Comparison of ENCODE assay signal across 12 cellular contexts in the genomic region with DNA sequence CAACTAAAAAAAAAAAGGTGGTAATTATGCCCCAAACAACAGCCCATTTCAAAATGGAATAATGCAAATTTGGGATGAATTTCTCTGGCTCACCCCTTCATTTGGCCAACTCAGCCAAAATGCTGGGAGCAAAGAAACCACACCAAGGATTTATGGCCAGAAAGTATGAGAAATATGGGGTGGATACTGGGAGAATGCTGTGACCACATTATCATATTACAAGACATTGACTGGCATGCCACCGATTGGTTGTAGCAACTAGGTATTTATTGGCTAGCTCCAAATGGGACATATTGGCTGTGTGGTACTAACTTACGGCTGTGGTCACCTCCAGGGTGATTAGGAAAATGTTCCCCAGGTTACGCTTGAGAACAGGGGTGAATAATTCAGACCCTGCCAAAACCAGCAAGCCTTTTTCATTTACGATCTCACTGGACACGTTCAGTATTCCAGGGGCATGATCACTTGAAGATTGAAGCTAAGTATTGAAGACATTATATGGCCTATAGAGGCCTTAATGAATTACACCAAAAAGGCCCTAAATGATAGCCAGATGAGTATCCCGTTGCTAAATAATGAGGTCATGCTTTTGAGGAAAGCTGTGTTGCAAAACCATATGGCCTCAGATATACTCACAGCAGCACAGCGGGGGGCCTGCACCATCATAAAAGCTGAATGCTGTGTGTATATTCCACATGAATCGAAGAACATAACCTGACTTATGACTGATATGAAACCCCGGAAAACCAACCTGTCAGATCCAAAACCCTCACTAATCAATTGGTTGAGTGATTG. TPM values are rescaled to one million over a fixed set of nuclear protein-coding genes. Genes with fewer than 3 reads are reported as not detected.
A peak's percentile ranks its signal among the peaks of the same experiment; 100 is the strongest.
DNase-seq lines count a peak whose midpoint lies in the region; TF ChIP-seq lines count a peak whose summit lies in the region.
"Had no signal": no experiment of that assay in that cellular context is flagged by ENCODE, and none has a peak within 500 bp of the region (broad histone marks: within the 10 kb centered on the region; RNA-seq: fewer than 3 reads in every experiment).

No MANE protein-coding gene starts in this region.

- H3K4me2 ChIP-seq in mesenchymal stem cell (ENCODE audit: low read length, poor library complexity, severe bottlenecking): peak overlapping the region; percentile 32
- no peak overlapping the region for H3K4me2 ChIP-seq in SK-N-SH

- H4K8ac ChIP-seq in mesenchymal stem cell (ENCODE audit: low read length): no peak overlapping the region

- H3K27ac ChIP-seq in mesenchymal stem cell (ENCODE audit: low read length, poor library complexity, severe bottlenecking) (peak overlapping the region; percentile 55), SK-N-SH (ENCODE audit: low read depth in 2 of 2, low read length in 1 of 2) (no peak overlapping the region)
- H3K27ac ChIP-seq: left ventricle myocardium inferior had no signal

- H3K36me3 ChIP-seq in adipocyte (ENCODE audit: control insufficient read depth, insufficient read depth, low read length, severe bottlenecking) (no peaks in the 10 kb centered on the region), mesenchymal stem cell (ENCODE audit: control insufficient read depth in 1 of 2, insufficient read depth in 2 of 2, low read depth in 1 of 2, low read length in 2 of 2) (no peaks in the 10 kb centered on the region), SK-N-SH (replicated peaks in 1 of 2; ENCODE audit: control insufficient read depth in 1 of 2, insufficient read depth in 2 of 2, low read length in 1 of 2) (no peaks in the 10 kb centered on the region)
- H3K36me3 ChIP-seq: left ventricle myocardium inferior had no signal

- TF ChIP-seq EP300 in SK-N-SH (IDR thresholded peaks at IDR 0.05; ENCODE audit: borderline replicate concordance in 1 of 2, low read depth in 1 of 2, low read length in 1 of 2): no peak

- no peaks in the 10 kb centered on the region for H3K79me1 ChIP-seq in mesenchymal stem cell (replicated peaks; ENCODE audit: low read length, poor library complexity, severe bottlenecking)

- peak overlapping the region; percentile 48 for H2AK5ac ChIP-seq in mesenchymal stem cell (ENCODE audit: low read length, severe bottlenecking)

- no peaks in the 10 kb centered on the region for H3K9me2 ChIP-seq in SK-N-SH

- H3K9me3 ChIP-seq in adipocyte (ENCODE audit: control insufficient read depth, low read length): peaks cover 4% of the 10 kb centered on the region
- H3K9me3 ChIP-seq in mesenchymal stem cell (ENCODE audit: control insufficient read depth, low read length): no peaks in the 10 kb centered on the region
- no peaks in the 10 kb centered on the region for H3K9me3 ChIP-seq in SK-N-SH

- H3K27me3 ChIP-seq in adipocyte (replicated peaks; ENCODE audit: control insufficient read depth, insufficient read depth, low read length) (no peaks in the 10 kb centered on the region), mesenchymal stem cell (ENCODE audit: control insufficient read depth in 1 of 2, insufficient read depth in 1 of 2, low read length in 2 of 2) (no peaks in the 10 kb centered on the region), SK-N-SH (ENCODE audit: insufficient read depth) (no peaks in the 10 kb centered on the region)

- no peak overlapping the region for H3K4ac ChIP-seq in mesenchymal stem cell (ENCODE audit: low read depth in 1 of 2, low read length in 2 of 2)

- peaks cover 5% of the 10 kb centered on the region for H3K79me2 ChIP-seq in SK-N-SH (ENCODE audit: insufficient read depth)

- H2BK5ac ChIP-seq in mesenchymal stem cell (ENCODE audit: low read depth, low read length, poor library complexity, severe bottlenecking): no peak overlapping the region

- peak; percentile 15 for DNase-seq in DMS 273 treated with DMSO at 0.1 percent for 48 hours (lab: John Stamatoyannopoulos, UW)
- DNase-seq in LHCN-M2 (ENCODE audit: low read depth): peak; percentile 74
- DNase-seq in adipocyte (ENCODE audit: low read depth): peak; percentile 86
- DNase-seq in mesenchymal stem cell: peak; percentile 77
- DNase-seq in dermis blood vessel endothelial cell: no peak
- no peak for DNase-seq in NOMO-1 (lab: John Stamatoyannopoulos, UW; ENCODE audit: unreplicated experiment in 2 of 2)
- no peak for DNase-seq in SK-N-SH
- no peak for DNase-seq in NCI-H1930 (lab: John Stamatoyannopoulos, UW)
- DNase-seq: activated naive CD8-positive, alpha-beta T cell treated with anti-CD3 and anti-CD28 coated beads, Interleukin-2, amount 10 ng/mL, durations not matched to agents 7 days and 5 days; CD8-positive, alpha-beta memory T cell; left ventricle myocardium inferior; small intestine had no signal

- TF ChIP-seq RAD21 in SK-N-SH (IDR thresholded peaks at IDR 0.05; ENCODE audit: low read length): no peak

- H4K91ac ChIP-seq in mesenchymal stem cell (ENCODE audit: low read length): no peak overlapping the region

- H4K20me1 ChIP-seq in SK-N-SH (ENCODE audit: insufficient read depth): no peaks in the 10 kb centered on the region

- POLR2A ChIA-PET in SK-N-SH (lab: Yijun Ruan, JAX): no interaction called here

- H2AFZ ChIP-seq in mesenchymal stem cell (ENCODE audit: low read depth, low read length) (no peak overlapping the region), SK-N-SH (ENCODE audit: low read depth) (no peak overlapping the region)

- H2BK120ac ChIP-seq in mesenchymal stem cell (ENCODE audit: low read depth, low read length): no peak overlapping the region

- H3F3A ChIP-seq in SK-N-SH (replicated peaks; ENCODE audit: insufficient read depth): peaks cover 9% of the 10 kb centered on the region

- H3K18ac ChIP-seq in mesenchymal stem cell (ENCODE audit: low read depth in 1 of 2, low read length in 2 of 2): no peak overlapping the region

- no peak overlapping the region for H3K23ac ChIP-seq in mesenchymal stem cell (ENCODE audit: low read length in 2 of 2)

- no peak overlapping the region for H2BK12ac ChIP-seq in mesenchymal stem cell (ENCODE audit: low read length in 2 of 2)

- no peak for TF ChIP-seq CTCF in SK-N-SH (IDR thresholded peaks at IDR 0.05)

- H3K4me3 ChIP-seq in adipocyte (ENCODE audit: low read length) (peak overlapping the region; percentile 21), mesenchymal stem cell (ENCODE audit: insufficient read depth in 1 of 2, low read depth in 1 of 2, low read length in 2 of 2) (peak overlapping the region in 1 of 2 experiments; percentile 9), SK-N-SH (ENCODE audit: low read depth in 2 of 2, low read length in 1 of 2) (no peak overlapping the region)
- H3K4me3 ChIP-seq: left ventricle myocardium inferior had no signal

- no peak overlapping the region for H3K14ac ChIP-seq in mesenchymal stem cell (ENCODE audit: low read length in 2 of 2)

- CTCF ChIA-PET in SK-N-SH (lab: Yijun Ruan, JAX): interaction anchor here (0.6 to 2.9 kb wide), 3 partner anchors 11 to 225 kb away, joined by 3 to 12 read pairs (median 4); no protein-coding TSS in a partner anchor

- WGBS in mesenchymal stem cell: 67% methylated on average over 5 of the region's 9 CpGs
- 81% methylated on average over 9 of the region's 9 CpGs for WGBS in SK-N-SH (ENCODE audit: low lambda C conversion rate)

- H3K4me1 ChIP-seq in adipocyte (ENCODE audit: control insufficient read depth, insufficient read depth, low read length) (peaks cover 20% of the 10 kb centered on the region), mesenchymal stem cell (ENCODE audit: control insufficient read depth, insufficient read depth, low read depth, low read length) (no peaks in the 10 kb centered on the region), SK-N-SH (ENCODE audit: control insufficient read depth in 1 of 2, insufficient read depth in 2 of 2, low read depth in 1 of 2, low read length in 1 of 2) (peaks cover 0 to 8% of the 10 kb centered on the region in 2 experiments; a peak in 2 of 4 replicates)

- H2BK15ac ChIP-seq in mesenchymal stem cell (ENCODE audit: low read depth, poor library complexity, severe bottlenecking): no peak overlapping the region

- H3K9ac ChIP-seq in adipocyte (ENCODE audit: low read length) (no peak overlapping the region), mesenchymal stem cell (ENCODE audit: low read length) (no peak overlapping the region), SK-N-SH (no peak overlapping the region)

TF ChIP-seq in SK-N-SH, 30 proteins besides CTCF, POLR2A, EP300 and RAD21 (continues in another document):
- TF ChIP-seq CHD2 (IDR thresholded peaks at IDR 0.05; ENCODE audit: low read length, partially characterized antibody): no peak
- TF ChIP-seq TAF1 (IDR thresholded peaks at IDR 0.05; ENCODE audit: borderline replicate concordance, low read depth, low read length): no peak
- no peak for TF ChIP-seq FOXJ3 (CRISPR knock-in tag; IDR thresholded peaks at IDR 0.05)
- no peak for TF ChIP-seq RXRA (IDR thresholded peaks at IDR 0.05; ENCODE audit: borderline replicate concordance, low read depth)
- TF ChIP-seq, protein P1, sequence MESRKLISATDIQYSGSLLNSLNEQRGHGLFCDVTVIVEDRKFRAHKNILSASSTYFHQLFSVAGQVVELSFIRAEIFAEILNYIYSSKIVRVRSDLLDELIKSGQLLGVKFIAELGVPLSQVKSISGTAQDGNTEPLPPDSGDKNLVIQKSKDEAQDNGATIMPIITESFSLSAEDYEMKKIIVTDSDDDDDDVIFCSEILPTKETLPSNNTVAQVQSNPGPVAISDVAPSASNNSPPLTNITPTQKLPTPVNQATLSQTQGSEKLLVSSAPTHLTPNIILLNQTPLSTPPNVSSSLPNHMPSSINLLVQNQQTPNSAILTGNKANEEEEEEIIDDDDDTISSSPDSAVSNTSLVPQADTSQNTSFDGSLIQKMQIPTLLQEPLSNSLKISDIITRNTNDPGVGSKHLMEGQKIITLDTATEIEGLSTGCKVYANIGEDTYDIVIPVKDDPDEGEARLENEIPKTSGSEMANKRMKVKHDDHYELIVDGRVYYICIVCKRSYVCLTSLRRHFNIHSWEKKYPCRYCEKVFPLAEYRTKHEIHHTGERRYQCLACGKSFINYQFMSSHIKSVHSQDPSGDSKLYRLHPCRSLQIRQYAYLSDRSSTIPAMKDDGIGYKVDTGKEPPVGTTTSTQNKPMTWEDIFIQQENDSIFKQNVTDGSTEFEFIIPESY (IDR thresholded peaks at IDR 0.05; ENCODE audit: borderline replicate concordance, low read depth): no peak
- TF ChIP-seq MXI1 (IDR thresholded peaks at IDR 0.05; ENCODE audit: low read depth, low read length): no peak
- no peak for TF ChIP-seq FOXM1 (IDR thresholded peaks at IDR 0.05; ENCODE audit: low read depth)
- no peak for TF ChIP-seq NFIC (IDR thresholded peaks at IDR 0.05; ENCODE audit: borderline replicate concordance)
- TF ChIP-seq FOSL2 (IDR thresholded peaks at IDR 0.05; ENCODE audit: borderline replicate concordance, low read depth): no peak
- TF ChIP-seq NRF1 (IDR thresholded peaks at IDR 0.05; ENCODE audit: low read depth, low read length): no peak
- TF ChIP-seq MEF2A (IDR thresholded peaks at IDR 0.05; ENCODE audit: borderline replicate concordance, low read depth): no peak

RNA-seq across cellular contexts. Expression of a gene that starts 3.8 kb away (rescaled TPM):
- 18.0 and 19.5 TPM in 2 replicates for total RNA-seq in LHCN-M2 (2014; rRNA removed)
- polyA plus RNA-seq in LHCN-M2 (2012): 7.1 TPM
- polyA plus RNA-seq in mesenchymal stem cell (2013, experiment 1 of 2): 8.3 TPM
- polyA plus RNA-seq in mesenchymal stem cell (2013, experiment 2 of 2): 8.8 TPM
- total RNA-seq in dermis blood vessel endothelial cell: 9.1 and 9.2 TPM in 2 replicates
- polyA plus RNA-seq in SK-N-SH (2012; rRNA removed): 3.7 and 4.0 TPM in 2 replicates
- polyA plus RNA-seq in SK-N-SH (2012; cell fraction: cytosol; rRNA removed): 5.6 and 6.7 TPM in 2 replicates
- 1.1 and 1.7 TPM in 2 replicates for polyA plus RNA-seq in SK-N-SH (2012; cell fraction: nucleus; rRNA removed)

Comparison
In these comparisons a context has a peak if more than half of its experiments do, and no peak if none do; other contexts are left out.
1. DNase-seq: peak in DMS 273 treated with DMSO at 0.1 percent for 48 hours (single experiment), LHCN-M2 (single experiment), adipocyte (single experiment) and mesenchymal stem cell (single experiment); none in dermis blood vessel endothelial cell (single experiment), NOMO-1 (0 of 2), SK-N-SH (single experiment) and NCI-H1930 (0 of 2).